27 cellular contexts compared by ENCODE assay signal in the genomic region with DNA sequence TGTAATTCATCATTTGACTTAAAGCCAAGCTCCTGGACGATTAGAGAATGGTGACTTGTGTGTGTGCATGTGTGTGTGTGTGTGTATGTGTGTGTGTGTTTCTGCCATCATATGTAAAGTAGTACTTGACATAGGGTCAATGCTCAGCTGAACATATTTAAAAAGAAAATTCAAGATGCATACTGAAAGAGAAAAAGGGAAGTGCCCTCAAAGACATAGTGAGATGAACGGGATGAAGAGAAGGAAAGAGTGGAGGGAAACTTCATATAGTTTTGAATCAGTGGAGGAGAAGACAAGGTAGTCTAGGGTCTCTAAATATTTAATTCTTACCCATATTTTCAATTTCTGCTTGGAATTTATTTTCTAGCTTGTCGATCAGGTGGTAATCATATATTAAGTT. TPM values are rescaled to one million over a fixed set of nuclear protein-coding genes. Genes with fewer than 3 reads are reported as not detected.
"Had no signal": no experiment of that assay in that cellular context is flagged by ENCODE, and none has a peak within 500 bp of the region (broad histone marks: within the 10 kb centered on the region; RNA-seq: fewer than 3 reads in every experiment).

No MANE protein-coding gene starts in this region.

- H3K27me3 ChIP-seq: heart right ventricle, right lobe of liver, testis, tibial nerve, upper lobe of right lung, vagina had no signal

- H3K27ac ChIP-seq: dorsolateral prefrontal cortex, heart right ventricle, psoas muscle, right lobe of liver, testis, tibial nerve, upper lobe of right lung, vagina had no signal

- DNase-seq: dorsolateral prefrontal cortex; effector CD8-positive, alpha-beta T cell; foreskin melanocyte; heart right ventricle; hypothalamus; kidney glomerular epithelial cell; mammary epithelial cell; naive thymus-derived CD4-positive, alpha-beta T cell; nephron progenitor cell; psoas muscle; retina; right lobe of liver; stimulated activated CD4-positive, alpha-beta T cell treated with anti-CD3 and anti-CD28 coated beads, Interleukin-4, amount 100 ng/mL, for 24 hours; stimulated activated naive CD8-positive, alpha-beta T cell treated with anti-CD3 and anti-CD28 coated beads, Interleukin-15, amount 100 ng/mL, for 72 hours; testis; upper lobe of right lung had no signal

- H3K36me3 ChIP-seq: heart right ventricle, right lobe of liver, tibial nerve, upper lobe of right lung, vagina had no signal

- ATAC-seq: heart right ventricle; naive thymus-derived CD4-positive, alpha-beta T cell; psoas muscle; right lobe of liver; stimulated activated memory B cell treated with anti-CD40 and anti-IgM and Interleukin-4, amounts not matched to agents 10 μg/mL and 1 μg/mL and 100 μg/mL, for 72 hours; stimulated activated naive CD8-positive, alpha-beta T cell treated with anti-CD3 and anti-CD28 coated beads, Interleukin-15, amount 100 ng/mL, for 72 hours; upper lobe of right lung had no signal

- H3K9me3 ChIP-seq: heart right ventricle, psoas muscle, right lobe of liver, testis, tibial nerve, upper lobe of right lung, vagina had no signal

- FAIRE-seq: islet of Langerhans had no signal

- H3K4me1 ChIP-seq: psoas muscle, right lobe of liver, upper lobe of right lung, vagina had no signal

- H3K4me3 ChIP-seq: dorsolateral prefrontal cortex, heart right ventricle, psoas muscle, right lobe of liver, testis, tibial nerve, upper lobe of right lung, vagina had no signal

RNA-seq across cellular contexts. Expression of a gene that starts 4.0 kb away (rescaled TPM):
- total RNA-seq: glomerular endothelial cell, mesenteric fat pad, osteoblast, tibial nerve, upper lobe of right lung had no signal
- polyA plus RNA-seq: naive thymus-derived CD4-positive, alpha-beta T cell; psoas muscle had no signal

RNA-seq across cellular contexts. Expression of a gene that starts 16.3 kb away (rescaled TPM):
- total RNA-seq: glomerular endothelial cell; heart right ventricle; liver; mammary epithelial cell; mesenteric fat pad; mononuclear cell; naive thymus-derived CD4-positive, alpha-beta T cell; osteoblast; psoas muscle; right lobe of liver; subcutaneous adipose tissue; testis; tibial nerve; upper lobe of right lung; vagina had no signal
- polyA plus RNA-seq: esophagus; heart right ventricle; liver; mammary epithelial cell; naive thymus-derived CD4-positive, alpha-beta T cell; psoas muscle had no signal

RNA-seq across cellular contexts. Expression of a gene that starts 17.0 kb away (rescaled TPM):
- total RNA-seq: dorsolateral prefrontal cortex; glomerular endothelial cell; heart right ventricle; liver; mammary epithelial cell; mesenteric fat pad; mononuclear cell; naive thymus-derived CD4-positive, alpha-beta T cell; osteoblast; psoas muscle; right lobe of liver; subcutaneous adipose tissue; tibial nerve; upper lobe of right lung; vagina had no signal
- polyA plus RNA-seq: heart right ventricle; liver; mammary epithelial cell; naive thymus-derived CD4-positive, alpha-beta T cell had no signal
